8 cellular contexts compared by ENCODE assay signal in genomic region chr21:45287438-45288391, GRCh38. TPM values are rescaled to one million over a fixed set of nuclear protein-coding genes. Genes with fewer than 3 reads are reported as not detected.
DNase-seq lines count a peak whose midpoint lies in the region; ATAC-seq and TF ChIP-seq lines count a peak whose summit lies in the region.

Gene POFUT2, minus strand, starts transcription at chr21:45287895. Its CDS starts 24 bp downstream, at chr21:45287871.

- H3K18ac ChIP-seq in H9 (ENCODE audit: insufficient read length, low read depth, low read length) = no peak within 1 kb of the TSS

- no peaks in the 10 kb centered on the region for H3K79me1 ChIP-seq in H9 (ENCODE audit: insufficient read depth, low read depth, low read length, poor library complexity, severe bottlenecking)

- H4K8ac ChIP-seq in H9 (replicated peaks; ENCODE audit: insufficient read length, low read depth, low read length) = no peak within 1 kb of the TSS

- H3K27ac ChIP-seq in H9 (ENCODE audit: insufficient read length, low read depth, low read length) (no peak within 1 kb of the TSS), fibroblast of lung (ENCODE audit: insufficient read depth, low read length) (peak within 1 kb of the TSS; percentile 82)

- intact Hi-C loops in activated T-helper 2 cell treated with anti-CD3 and anti-CD28 coated beads, Interferon-gamma antibody, Interleukin-2, Interleukin-4, amounts not matched to agents 10 μg/mL and 5 μg/mL and 100 μg/mL, durations not matched to agents 14 hours and 24 hours and 36 hours (cut with micrococcal nuclease) = loop anchor here (5.0 kb wide), 3 partner anchors 135 to 355 kb away; partner anchors contain the start of gene PCBP3

- no peak within 1 kb of the TSS for H4K5ac ChIP-seq in H9 (ENCODE audit: insufficient read length, low read depth, low read length)

- H3K27me3 ChIP-seq in H9 (ENCODE audit: insufficient read depth, low read length) = no peaks in the 10 kb centered on the region
- H3K27me3 ChIP-seq in MG63 = no peaks in the 10 kb centered on the region
- H3K27me3 ChIP-seq in fibroblast of lung (ENCODE audit: control insufficient read depth, insufficient read depth, low read length) = no peaks in the 10 kb centered on the region

- H3K4me2 ChIP-seq in H9 (ENCODE audit: insufficient read depth, insufficient read length, low read length) (peak within 1 kb of the TSS; percentile 65), fibroblast of lung (ENCODE audit: extremely low read depth, insufficient read depth, low read length) (peak within 1 kb of the TSS; percentile 87)

- H3K4me3 ChIP-seq in MG63 = peak within 1 kb of the TSS; percentile 83
- peak within 1 kb of the TSS; percentile 60 to 76 (median 72) for H3K4me3 ChIP-seq in fibroblast of lung (replicated peaks in 1 of 4; ENCODE audit: control extremely low read depth in 1 of 4, insufficient read depth in 1 of 4, low read depth in 3 of 4, low read length in 4 of 4)

- no CpG with 5 or more reads among the region's 90 CpGs for WGBS in H9 (ENCODE audit: extremely low coverage, insufficient read length, low lambda C conversion rate)

- peaks cover 20 to 37% (median 24%) of the 10 kb centered on the region in 3 experiments; a peak in 6 of 7 replicates for H3K36me3 Mint-ChIP-seq in H9 (ENCODE audit: insufficient read depth in 1 of 3, low read depth in 3 of 3)
- H3K36me3 Mint-ChIP-seq in activated T-helper 2 cell treated with anti-CD3 and anti-CD28 coated beads, Interferon-gamma antibody, Interleukin-2, Interleukin-4, amounts not matched to agents 10 μg/mL and 5 μg/mL and 100 μg/mL, durations not matched to agents 14 hours and 24 hours and 36 hours (ENCODE audit: low read depth) = peaks cover 19% of the 10 kb centered on the region
- H3K36me3 Mint-ChIP-seq in naive thymus-derived CD8-positive, alpha-beta T cell = peaks cover 0 to 20% (median 9%) of the 10 kb centered on the region in 3 donors
- peaks cover 15 to 24% of the 10 kb centered on the region in 2 donors for H3K36me3 Mint-ChIP-seq in stimulated activated naive B cell treated with anti-CD40 and anti-IgM and Interleukin-4, amounts not matched to agents 10 μg/mL and 1 μg/mL and 100 μg/mL, for 72 hours

- H2AK5ac ChIP-seq in H9 (ENCODE audit: insufficient read length, low read length) = no peak within 1 kb of the TSS

- peak within 1 kb of the TSS; percentile 31 to 93 (median 86); a peak in 2 of 7 replicates for H3K27ac Mint-ChIP-seq in H9
- peak within 1 kb of the TSS; percentile 58 for H3K27ac Mint-ChIP-seq in activated T-helper 2 cell treated with anti-CD3 and anti-CD28 coated beads, Interferon-gamma antibody, Interleukin-2, Interleukin-4, amounts not matched to agents 10 μg/mL and 5 μg/mL and 100 μg/mL, durations not matched to agents 14 hours and 24 hours and 36 hours
- H3K27ac Mint-ChIP-seq in naive thymus-derived CD8-positive, alpha-beta T cell = peak within 1 kb of the TSS; percentile 79 to 97 (median 90)
- H3K27ac Mint-ChIP-seq in stimulated activated naive B cell treated with anti-CD40 and anti-IgM and Interleukin-4, amounts not matched to agents 10 μg/mL and 1 μg/mL and 100 μg/mL, for 72 hours = peak within 1 kb of the TSS; percentile 96

- DNase-seq in ELF-1 (ENCODE audit: low read depth, low spot score) = peak; percentile 96
- DNase-seq in H9 = peak; percentile 97
- peak; percentile 94 for DNase-seq in MG63
- peak; percentile 97 for DNase-seq in activated T-helper 2 cell treated with anti-CD3 and anti-CD28 coated beads, Interferon-gamma antibody, Interleukin-2, Interleukin-4, amounts not matched to agents 10 μg/mL and 5 μg/mL and 100 μg/mL, durations not matched to agents 14 hours and 24 hours and 36 hours (ENCODE audit: low spot score)
- DNase-seq in fibroblast of lung (ENCODE audit: low read depth in 2 of 2) = peak; percentile 85 to 94
- DNase-seq in naive thymus-derived CD8-positive, alpha-beta T cell = peak; percentile 95 to 100 (median 98)
- DNase-seq in stimulated activated naive B cell treated with anti-CD40 and anti-IgM and Interleukin-4, amounts not matched to agents 10 μg/mL and 1 μg/mL and 100 μg/mL, for 72 hours = peak; percentile 97

- no peak within 1 kb of the TSS for H3K23ac ChIP-seq in H9 (ENCODE audit: insufficient read length, low read depth, low read length)

- peak; percentile 86 to 88 for ATAC-seq in naive thymus-derived CD8-positive, alpha-beta T cell
- ATAC-seq in stimulated activated naive B cell treated with anti-CD40 and anti-IgM and Interleukin-4, amounts not matched to agents 10 μg/mL and 1 μg/mL and 100 μg/mL, for 72 hours (replicated peaks) = peak; percentile 86 to 90

- H3K79me2 ChIP-seq in H9 (ENCODE audit: insufficient read depth, low read length) (no peaks in the 10 kb centered on the region), fibroblast of lung (ENCODE audit: control insufficient read depth, insufficient read depth, low read length) (peaks cover 26% of the 10 kb centered on the region)

- TF ChIP-seq CTCF in H9 (conservative IDR thresholded peaks at IDR 0.05) (no peak), fibroblast of lung (conservative IDR thresholded peaks at IDR 0.05 in 1 of 2, IDR thresholded peaks at IDR 0.05 in 1 of 2; ENCODE audit: low read depth in 1 of 2, low read length in 2 of 2) (no peak)

- H3K4me3 Mint-ChIP-seq in H9 = peak within 1 kb of the TSS; percentile 84 to 89
- H3K4me3 Mint-ChIP-seq in activated T-helper 2 cell treated with anti-CD3 and anti-CD28 coated beads, Interferon-gamma antibody, Interleukin-2, Interleukin-4, amounts not matched to agents 10 μg/mL and 5 μg/mL and 100 μg/mL, durations not matched to agents 14 hours and 24 hours and 36 hours (ENCODE audit: low read depth) = peak within 1 kb of the TSS; percentile 80
- peak within 1 kb of the TSS; percentile 78 to 94 (median 86) for H3K4me3 Mint-ChIP-seq in naive thymus-derived CD8-positive, alpha-beta T cell
- peak within 1 kb of the TSS; percentile 88 to 93 for H3K4me3 Mint-ChIP-seq in stimulated activated naive B cell treated with anti-CD40 and anti-IgM and Interleukin-4, amounts not matched to agents 10 μg/mL and 1 μg/mL and 100 μg/mL, for 72 hours

- peaks cover 4% of the 10 kb centered on the region for H3K23me2 ChIP-seq in H9 (ENCODE audit: insufficient read length, low read depth, low read length, poor library complexity, severe bottlenecking)

- H3T11ph ChIP-seq in H9 (ENCODE audit: low read length) = no peak within 1 kb of the TSS

- H2BK20ac ChIP-seq in H9 (ENCODE audit: low read depth, low read length, poor library complexity, severe bottlenecking) = no peak within 1 kb of the TSS

- H2BK120ac ChIP-seq in H9 (ENCODE audit: low read depth, low read length, poor library complexity, severe bottlenecking) = no peak within 1 kb of the TSS

- H3K4me1 Mint-ChIP-seq in H9 = peaks cover 10 to 13% of the 10 kb centered on the region in 2 experiments
- H3K4me1 Mint-ChIP-seq in activated T-helper 2 cell treated with anti-CD3 and anti-CD28 coated beads, Interferon-gamma antibody, Interleukin-2, Interleukin-4, amounts not matched to agents 10 μg/mL and 5 μg/mL and 100 μg/mL, durations not matched to agents 14 hours and 24 hours and 36 hours (ENCODE audit: low read depth) = peaks cover 6% of the 10 kb centered on the region
- H3K4me1 Mint-ChIP-seq in naive thymus-derived CD8-positive, alpha-beta T cell = peaks cover 9 to 42% (median 29%) of the 10 kb centered on the region in 4 donors
- H3K4me1 Mint-ChIP-seq in stimulated activated naive B cell treated with anti-CD40 and anti-IgM and Interleukin-4, amounts not matched to agents 10 μg/mL and 1 μg/mL and 100 μg/mL, for 72 hours = peaks cover 10 to 26% of the 10 kb centered on the region in 2 donors

- POLR2A ChIA-PET in naive thymus-derived CD8-positive, alpha-beta T cell (lab: Charles Lee) = interaction anchor here (0.7 to 1.5 kb wide), 5 partner anchors 16 to 214 kb away, joined by 3 to 4 read pairs (median 3); partner anchors contain the start of gene ADARB1

- H2BK15ac ChIP-seq in H9 (ENCODE audit: low read depth, low read length) = no peak within 1 kb of the TSS

- H3K36me3 ChIP-seq in MG63 = peaks cover 33% of the 10 kb centered on the region
- peaks cover 21% of the 10 kb centered on the region for H3K36me3 ChIP-seq in fibroblast of lung (ENCODE audit: control insufficient read depth, insufficient read depth, low read length)

- no peak within 1 kb of the TSS for H4K91ac ChIP-seq in H9 (ENCODE audit: insufficient read length, low read depth, low read length)

- TF ChIP-seq POLR2A in Raji (IDR thresholded peaks at IDR 0.05; ENCODE audit: insufficient read depth, low read depth, low read length) = peak; percentile 80

- H2AFZ ChIP-seq in H9 (ENCODE audit: low read length) (no peak within 1 kb of the TSS), fibroblast of lung (ENCODE audit: low read length) (no peak within 1 kb of the TSS)

- H2BK5ac ChIP-seq in H9 (ENCODE audit: insufficient read length, low read length) = no peak within 1 kb of the TSS

- no peaks in the 10 kb centered on the region for H3K4me1 ChIP-seq in H9 (ENCODE audit: insufficient read depth, low read length)
- H3K4me1 ChIP-seq in fibroblast of lung (ENCODE audit: control insufficient read depth, extremely low read depth, insufficient read depth, low read length) = peaks cover 11% of the 10 kb centered on the region

- no peaks in the 10 kb centered on the region for H3K9me3 ChIP-seq in H9 (ENCODE audit: control insufficient read depth, low read depth, low read length)
- no peaks in the 10 kb centered on the region for H3K9me3 ChIP-seq in MG63
- no peaks in the 10 kb centered on the region for H3K9me3 ChIP-seq in fibroblast of lung (ENCODE audit: control insufficient read depth, insufficient read depth, low read depth, low read length)

- H4K20me1 ChIP-seq in H9 (ENCODE audit: control insufficient read depth, insufficient read depth, insufficient read length) (no peaks in the 10 kb centered on the region), fibroblast of lung (ENCODE audit: control insufficient read depth, extremely low read depth, insufficient read depth, low read length) (no peaks in the 10 kb centered on the region)

- H3K27me3 Mint-ChIP-seq in H9 (ENCODE audit: low read depth) = no peaks in the 10 kb centered on the region
- H3K27me3 Mint-ChIP-seq in activated T-helper 2 cell treated with anti-CD3 and anti-CD28 coated beads, Interferon-gamma antibody, Interleukin-2, Interleukin-4, amounts not matched to agents 10 μg/mL and 5 μg/mL and 100 μg/mL, durations not matched to agents 14 hours and 24 hours and 36 hours (ENCODE audit: low read depth) = no peaks in the 10 kb centered on the region
- H3K27me3 Mint-ChIP-seq in naive thymus-derived CD8-positive, alpha-beta T cell = peaks cover 0 to 2% (median 0%) of the 10 kb centered on the region in 5 donors
- H3K27me3 Mint-ChIP-seq in stimulated activated naive B cell treated with anti-CD40 and anti-IgM and Interleukin-4, amounts not matched to agents 10 μg/mL and 1 μg/mL and 100 μg/mL, for 72 hours = no peaks in the 10 kb centered on the region

- no peaks in the 10 kb centered on the region for H3K9me3 Mint-ChIP-seq in H9
- no peaks in the 10 kb centered on the region for H3K9me3 Mint-ChIP-seq in activated T-helper 2 cell treated with anti-CD3 and anti-CD28 coated beads, Interferon-gamma antibody, Interleukin-2, Interleukin-4, amounts not matched to agents 10 μg/mL and 5 μg/mL and 100 μg/mL, durations not matched to agents 14 hours and 24 hours and 36 hours
- peaks cover 0 to 2% (median 0%) of the 10 kb centered on the region in 9 donors for H3K9me3 Mint-ChIP-seq in naive thymus-derived CD8-positive, alpha-beta T cell
- no peaks in the 10 kb centered on the region for H3K9me3 Mint-ChIP-seq in stimulated activated naive B cell treated with anti-CD40 and anti-IgM and Interleukin-4, amounts not matched to agents 10 μg/mL and 1 μg/mL and 100 μg/mL, for 72 hours

- H3K14ac ChIP-seq in H9 (ENCODE audit: insufficient read depth, low read length) = no peak within 1 kb of the TSS

- no peak within 1 kb of the TSS for H2BK12ac ChIP-seq in H9 (ENCODE audit: insufficient read length, low read depth, low read length)

- H3K9ac ChIP-seq in H9 (ENCODE audit: extremely low read depth, insufficient read length, low read length) = peak within 1 kb of the TSS; percentile 49
- H3K9ac ChIP-seq in fibroblast of lung (ENCODE audit: insufficient read depth, low read length) = peak within 1 kb of the TSS; percentile 94

- no peak within 1 kb of the TSS for H3K56ac ChIP-seq in H9 (ENCODE audit: insufficient read length, low read depth, low read length)

- no peak within 1 kb of the TSS for H3K4ac ChIP-seq in H9 (ENCODE audit: low read depth, low read length)

RNA-seq across cellular contexts. Expression of gene POFUT2, which starts in this region (rescaled TPM):
- total RNA-seq in H9 (2021) (32.1 and 34.8 TPM in 2 replicates), fibroblast of lung (34.2 and 56.0 TPM in 2 replicates)
- 16.9 and 33.0 TPM in 2 replicates for total RNA-seq in MG63 (2014; rRNA removed; shearing (Covaris generic); ENCODE audit: low replicate concordance)
- total RNA-seq in activated T-helper 2 cell treated with anti-CD3 and anti-CD28 coated beads, Interferon-gamma antibody, Interleukin-2, Interleukin-4, amounts not matched to agents 10 μg/mL and 5 μg/mL and 100 μg/mL, durations not matched to agents 14 hours and 24 hours and 36 hours = 14.1 and 16.1 TPM in 2 replicates
- 39.3 and 60.3 TPM in 2 replicates for polyA plus RNA-seq in fibroblast of lung
- polyA plus RNA-seq in fibroblast of lung (2012) = 44.4 and 66.5 TPM in 2 replicates
- polyA minus RNA-seq in fibroblast of lung (ENCODE audit: low replicate concordance) = 24.8 and 27.4 TPM in 2 replicates
- 10 to 100 TPM; 37.4 to 44.7 TPM for total RNA-seq in naive thymus-derived CD8-positive, alpha-beta T cell
- 1 to 10 TPM; 2.7 to 5.5 (median 3.5) TPM for polyA plus RNA-seq in naive thymus-derived CD8-positive, alpha-beta T cell

Comparison
In these comparisons a context has a peak if more than half of its experiments do, and no peak if none do; other contexts are left out.
1. RNA of gene POFUT2 (polyA plus RNA-seq): 39.3 to 66.5 TPM in fibroblast of lung; 2.7 to 5.5 TPM in naive thymus-derived CD8-positive, alpha-beta T cell; every median in the first group is over 4 times any median in the second.
2. Peak in every context shown above with its lines, with median percentiles within 50 percentile points of each other: DNase-seq, H3K27ac Mint-ChIP-seq and H3K4me3 Mint-ChIP-seq.